ENCODE assay signal across 7 cellular contexts in genomic region chr2:61018319-61018750, GRCh38. TPM values are rescaled to one million over a fixed set of nuclear protein-coding genes. Genes with fewer than 3 reads are reported as not detected.
A peak's percentile ranks its signal among the peaks of the same experiment; 100 is the strongest.
DNase-seq lines count a peak whose midpoint lies in the region; ATAC-seq, FAIRE-seq and TF ChIP-seq lines count a peak whose summit lies in the region.

No MANE protein-coding gene starts in this region.

- H3K4me3 ChIP-seq in HUES48 (ENCODE audit: low read depth, low read length) (peak overlapping the region; percentile 94), GM12878 (peak overlapping the region; percentile 97), mesendoderm (ENCODE audit: low read length) (peak overlapping the region; percentile 97)

- no peak overlapping the region for H4K8ac ChIP-seq in mesendoderm (ENCODE audit: low read depth, low read length)

- SMC1A ChIA-PET in GM12878 (lab: Charles Lee; ENCODE audit: uncharacterized antibody, unreplicated experiment) = interaction anchor here (0.9 kb wide), 1 partner anchor 520 kb away, joined by 3 read pairs; no protein-coding TSS in a partner anchor

- WGBS in GM12878 (ENCODE audit: insufficient coverage, insufficient replicate concordance, low lambda C conversion rate, missing lambda C conversion rate) = 1% methylated on average over 7 of the region's 7 CpGs
- WGBS in mesendoderm (ENCODE audit: extremely low coverage, insufficient coverage, low lambda C conversion rate) = no CpG with 5 or more reads among the region's 7 CpGs

- H2BK120ac ChIP-seq in mesendoderm (ENCODE audit: low read depth, low read length) = no peak overlapping the region

- H3K9me3 ChIP-seq in HUES48 (ENCODE audit: control insufficient read depth, insufficient read depth, low read length) (no peaks in the 10 kb centered on the region), GM12878 (replicated peaks; ENCODE audit: control insufficient read depth, insufficient read depth, low read length) (peaks cover 9% of the 10 kb centered on the region; the same call in 2 of the 3 replicates)

- no peak for TF ChIP-seq EP300 in GM12878 (IDR thresholded peaks at IDR 0.05; ENCODE audit: borderline replicate concordance in 1 of 2, control insufficient read depth in 1 of 2, low read depth in 2 of 2, low read length in 2 of 2)

- in situ Hi-C loops in GM12878 (cut with MboI) = no loop called here

- peaks cover 3% of the 10 kb centered on the region for H3K79me1 ChIP-seq in mesendoderm (ENCODE audit: low read length)

- no peaks in the 10 kb centered on the region for H3K27me3 ChIP-seq in HUES48 (ENCODE audit: control insufficient read depth, insufficient read depth, low read length)
- no peaks in the 10 kb centered on the region for H3K27me3 ChIP-seq in GM12878 (replicated peaks in 1 of 2; ENCODE audit: control insufficient read depth in 2 of 2, insufficient read depth in 2 of 2, low read length in 1 of 2)
- H3K27me3 ChIP-seq in mesendoderm (ENCODE audit: insufficient read depth, low read length, poor library complexity) = no peaks in the 10 kb centered on the region

- POLR2A ChIA-PET in GM10248 (lab: Yijun Ruan, JAX) = no interaction called here
- POLR2A ChIA-PET in GM12878 (lab: Charles Lee) = no interaction called here

- H3K27ac ChIP-seq in HUES48 (ENCODE audit: low read depth, low read length) = peak overlapping the region; percentile 97
- peak overlapping the region; percentile 96; the same call in 1 of the 2 replicates for H3K27ac ChIP-seq in GM12878 (ENCODE audit: control insufficient read depth, insufficient read depth)
- H3K27ac ChIP-seq in mesendoderm (ENCODE audit: low read depth, low read length) = no peak overlapping the region

- H3K9ac ChIP-seq in HUES48 (ENCODE audit: low read depth, low read length) = peak overlapping the region; percentile 95
- peak overlapping the region; percentile 94 for H3K9ac ChIP-seq in GM12878 (ENCODE audit: control insufficient read depth, insufficient read depth, low read length)
- peak overlapping the region; percentile 94 for H3K9ac ChIP-seq in mesendoderm (ENCODE audit: low read length)

- RAD21 ChIA-PET in GM12878 (lab: Charles Lee; ENCODE audit: unreplicated experiment) = interaction anchor here (0.6 to 1.5 kb wide), 3 partner anchors 46 to 262 kb away, joined by 3 to 4 read pairs (median 4); partner anchors contain the start of gene PAPOLG

- no peak overlapping the region for H2BK15ac ChIP-seq in mesendoderm (replicated peaks; ENCODE audit: low read depth)

- CTCF ChIA-PET in GM10248 (lab: Yijun Ruan, JAX) = interaction anchor here (1.8 kb wide), 1 partner anchor 19 kb away, joined by 6 read pairs; no protein-coding TSS in a partner anchor
- CTCF ChIA-PET in GM12878 (lab: Yijun Ruan, JAX) = interaction anchor here (0.6 kb wide), 1 partner anchor 13 kb away, joined by 3 read pairs; no protein-coding TSS in a partner anchor

- H2AFZ ChIP-seq in GM12878 (ENCODE audit: control insufficient read depth, low read depth, low read length) = peak overlapping the region; percentile 97

- TF ChIP-seq RAD21 in GM12878 (IDR thresholded peaks at IDR 0.05; ENCODE audit: insufficient read depth, low read depth, low read length) = no peak

- H3K36me3 ChIP-seq in HUES48 (ENCODE audit: control insufficient read depth, insufficient read depth, low read length) (no peaks in the 10 kb centered on the region; the same call in 1 of the 2 replicates), GM12878 (ENCODE audit: control insufficient read depth in 2 of 2, insufficient read depth in 2 of 2, low read length in 1 of 2) (peaks cover 0 to 5% of the 10 kb centered on the region in 2 experiments; a peak in 2 of 4 replicates), mesendoderm (ENCODE audit: control insufficient read depth, insufficient read depth, low read length) (no peaks in the 10 kb centered on the region)

- no peak overlapping the region for H3K23ac ChIP-seq in mesendoderm (ENCODE audit: low read length)

- intact Hi-C loops in GM12878 (cut with micrococcal nuclease; ENCODE audit: unreplicated experiment) = loop anchor here (5.0 kb wide), 1 partner anchor 49 kb away; the partner anchor contains the start of gene SANBR

- no peak overlapping the region for H2BK5ac ChIP-seq in mesendoderm (ENCODE audit: low read length)

- H4K20me1 ChIP-seq in GM12878 (ENCODE audit: control insufficient read depth, insufficient read depth) = no peaks in the 10 kb centered on the region

- no peak overlapping the region for H2AK5ac ChIP-seq in mesendoderm (ENCODE audit: low read length)

- ATAC-seq in GM12878 (0 out of 3 replicates have a peak, but pooled peaks have one; percentile 5), HG03045 (IDR thresholded peaks at IDR 0.05; ENCODE audit: unreplicated experiment) (no peak), GM18907 (IDR thresholded peaks at IDR 0.05; ENCODE audit: unreplicated experiment) (no peak), GM18505 (IDR thresholded peaks at IDR 0.05; ENCODE audit: unreplicated experiment) (no peak)

- no peak for TF ChIP-seq POLR2A in GM12878 (IDR thresholded peaks at IDR 0.05; ENCODE audit: low read depth, low read length)
- no peak for TF ChIP-seq POLR2A in GM18505 (IDR thresholded peaks at IDR 0.05; ENCODE audit: borderline replicate concordance, extremely low read depth, insufficient read depth, insufficient read length)

- H3K4me1 ChIP-seq in HUES48 (ENCODE audit: control insufficient read depth, insufficient read depth, low read length) (peaks cover 13% of the 10 kb centered on the region), GM12878 (ENCODE audit: control insufficient read depth, insufficient read depth, low read length) (no peaks in the 10 kb centered on the region), mesendoderm (ENCODE audit: control insufficient read depth, low read depth, low read length) (no peaks in the 10 kb centered on the region)

- H3K4ac ChIP-seq in mesendoderm (ENCODE audit: low read depth, low read length) = no peak overlapping the region

- DNase-seq in GM10248 (ENCODE audit: extremely low spot score) (peak; percentile 16), GM12878 (ENCODE audit: low read depth, low spot score) (no peak), mesendoderm (no peak)

- H4K5ac ChIP-seq in mesendoderm (ENCODE audit: low read length) = no peak overlapping the region

- TF ChIP-seq CTCF in GM10248 (IDR thresholded peaks at IDR 0.05; ENCODE audit: control extremely low read depth, extremely low read depth, low read depth, missing control alignments) (no peak), GM12878 (IDR thresholded peaks at IDR 0.05 in 2 of 3, conservative IDR thresholded peaks at IDR 0.05 in 1 of 3; ENCODE audit: control insufficient read depth in 2 of 3, extremely low read depth in 1 of 3, insufficient read depth in 1 of 3, low read depth in 3 of 3, low read length in 3 of 3) (no peak)

- H3K18ac ChIP-seq in mesendoderm (ENCODE audit: low read length) = no peak overlapping the region

- BruUV-seq in GM12878 (replicated peaks; lab: Mats Ljungman, UMichigan) = no TSS peak

- H3K79me2 ChIP-seq in GM12878 (ENCODE audit: control insufficient read depth, insufficient read depth, low read length) (peaks cover 55% of the 10 kb centered on the region), mesendoderm (ENCODE audit: control insufficient read depth, insufficient read depth, low read length) (peaks cover 11% of the 10 kb centered on the region)

- peak; percentile 73 for FAIRE-seq in GM12878 (lab: Jason Lieb, UNC)

- H3K4me2 ChIP-seq in GM12878 (ENCODE audit: control insufficient read depth, insufficient read depth) (peak overlapping the region; percentile 19), mesendoderm (ENCODE audit: low read length) (peak overlapping the region; percentile 51)

- H3K56ac ChIP-seq in mesendoderm (ENCODE audit: low read length) = peak overlapping the region; percentile 98

RNA-seq across cellular contexts. Expression of gene PUS10, which starts 0.3 kb away (rescaled TPM):
- 49.8 and 53.0 TPM in 2 replicates for total RNA-seq in GM12878 (2013; cell fraction: nucleolus; rRNA removed)
- total RNA-seq in GM12878 (2014; rRNA removed) (13.4 and 14.8 TPM in 2 replicates), GM12878 (2014; rRNA removed; fragmentation: Illumina TruSeq; extraction: Trizol) (17.0 TPM in 2 replicates), GM12878 (2021) (11.9 and 12.6 TPM in 2 replicates)
- polyA plus RNA-seq in GM12878 (2011; ENCODE audit: low read depth) = 4.9 TPM
- polyA plus RNA-seq in GM12878 (2011; rRNA removed) (13.9 and 18.0 TPM in 2 replicates), GM12878 (2014; fragmentation: Illumina TruSeq; extraction: Trizol) (13.3 and 19.9 TPM in 2 replicates), GM12878 (2014; fragmentation: Nextera tagmentation; extraction: Ambion mirVana) (1 to 10 TPM; 9.1 to 9.8 TPM), GM12878 (2014; rRNA removed) (8.4 and 12.8 TPM in 2 replicates), GM12878 (2016; fragmentation: Nextera tagmentation; extraction: Ambion mirVana) (10 to 100 TPM; 12.2 to 14.9 TPM)
- polyA plus RNA-seq in GM12878 (2011; cell fraction: cytosol; rRNA removed) = 5.5 and 6.2 TPM in 2 replicates
- polyA plus RNA-seq in GM12878 (2011; cell fraction: nucleus; rRNA removed) = 14.1 and 14.9 TPM in 2 replicates
- 7.6 and 8.2 TPM in 2 replicates for polyA plus RNA-seq in GM12878 (2012)
- polyA minus RNA-seq in GM12878 (2011; rRNA and poly(A)+ RNA removed) = 9.0 and 9.3 TPM in 2 replicates
- polyA minus RNA-seq in GM12878 (2011; cell fraction: cytosol; rRNA and poly(A)+ RNA removed) = 2.5 and 4.8 TPM in 2 replicates
- polyA minus RNA-seq in GM12878 (2011; cell fraction: nucleus; rRNA and poly(A)+ RNA removed) = 9.8 and 14.4 TPM in 2 replicates
- polyA plus RNA-seq in mesendoderm (2013, experiment 1 of 2) = 1.6 TPM
- 1.6 TPM for polyA plus RNA-seq in mesendoderm (2013, experiment 2 of 2)

RNA-seq across cellular contexts. Expression of gene PEX13, which starts 0.8 kb away (rescaled TPM):
- 63.6 and 67.6 TPM in 2 replicates for total RNA-seq in GM12878 (2013; cell fraction: nucleolus; rRNA removed)
- total RNA-seq in GM12878 (2014; rRNA removed) = 20.7 and 26.0 TPM in 2 replicates
- 18.2 and 18.6 TPM in 2 replicates for total RNA-seq in GM12878 (2014; rRNA removed; fragmentation: Illumina TruSeq; extraction: Trizol)
- total RNA-seq in GM12878 (2021) = 17.1 and 18.7 TPM in 2 replicates
- polyA plus RNA-seq in GM12878 (2011; ENCODE audit: low read depth) = 5.3 TPM
- polyA plus RNA-seq in GM12878 (2011; rRNA removed) = 27.6 and 30.9 TPM in 2 replicates
- 16.0 and 16.1 TPM in 2 replicates for polyA plus RNA-seq in GM12878 (2011; cell fraction: cytosol; rRNA removed)
- 9.2 and 11.1 TPM in 2 replicates for polyA plus RNA-seq in GM12878 (2011; cell fraction: nucleus; rRNA removed)
- polyA plus RNA-seq in GM12878 (2012) = 6.2 and 9.0 TPM in 2 replicates
- polyA plus RNA-seq in GM12878 (2014; fragmentation: Illumina TruSeq; extraction: Trizol) = 11.5 and 11.9 TPM in 2 replicates
- polyA plus RNA-seq in GM12878 (2014; fragmentation: Nextera tagmentation; extraction: Ambion mirVana) = 1 to 10 TPM; 2.6 to 4.9 TPM
- 14.9 and 15.2 TPM in 2 replicates for polyA plus RNA-seq in GM12878 (2014; rRNA removed)
- polyA plus RNA-seq in GM12878 (2016; fragmentation: Nextera tagmentation; extraction: Ambion mirVana) = 10 to 100 TPM; 22.0 to 22.6 TPM
- 19.7 and 26.8 TPM in 2 replicates for polyA minus RNA-seq in GM12878 (2011; rRNA and poly(A)+ RNA removed)
- 6.1 and 6.4 TPM in 2 replicates for polyA minus RNA-seq in GM12878 (2011; cell fraction: cytosol; rRNA and poly(A)+ RNA removed)
- polyA minus RNA-seq in GM12878 (2011; cell fraction: nucleus; rRNA and poly(A)+ RNA removed) = 16.9 and 24.7 TPM in 2 replicates
- 9.3 TPM for polyA plus RNA-seq in mesendoderm (2013, experiment 1 of 2)
- polyA plus RNA-seq in mesendoderm (2013, experiment 2 of 2) = 9.5 TPM

RNA-seq across cellular contexts. Expression of gene SANBR, which starts 47.3 kb away (rescaled TPM):
- total RNA-seq in GM12878 (2013; cell fraction: nucleolus; rRNA removed) = 18.3 and 22.6 TPM in 2 replicates
- total RNA-seq in GM12878 (2014; rRNA removed) = 6.0 and 8.5 TPM in 2 replicates
- total RNA-seq in GM12878 (2014; rRNA removed; fragmentation: Illumina TruSeq; extraction: Trizol) = 6.7 and 8.0 TPM in 2 replicates
- 6.4 and 7.4 TPM in 2 replicates for total RNA-seq in GM12878 (2021)
- 1.1 TPM for polyA plus RNA-seq in GM12878 (2011; ENCODE audit: low read depth)
- polyA plus RNA-seq in GM12878 (2011; rRNA removed) = 4.5 and 4.9 TPM in 2 replicates
- polyA plus RNA-seq in GM12878 (2011; cell fraction: cytosol; rRNA removed) = 1.8 and 2.0 TPM in 2 replicates
- 2.3 and 4.2 TPM in 2 replicates for polyA plus RNA-seq in GM12878 (2011; cell fraction: nucleus; rRNA removed)
- polyA plus RNA-seq in GM12878 (2012) = 2.2 and 2.3 TPM in 2 replicates
- polyA plus RNA-seq in GM12878 (2014; fragmentation: Illumina TruSeq; extraction: Trizol) = 6.7 and 7.0 TPM in 2 replicates
- polyA plus RNA-seq in GM12878 (2014; fragmentation: Nextera tagmentation; extraction: Ambion mirVana) = 1 to 10 TPM; 2.2 to 3.1 TPM
- polyA plus RNA-seq in GM12878 (2014; rRNA removed) = 6.4 and 11.0 TPM in 2 replicates
- polyA plus RNA-seq in GM12878 (2016; fragmentation: Nextera tagmentation; extraction: Ambion mirVana) = 1 to 10 TPM; 8.0 to 8.4 TPM
- 0.77 and 2.6 TPM in 2 replicates for polyA minus RNA-seq in GM12878 (2011; rRNA and poly(A)+ RNA removed)
- 1.0 and 2.5 TPM in 2 replicates for polyA minus RNA-seq in GM12878 (2011; cell fraction: cytosol; rRNA and poly(A)+ RNA removed)
- 1.8 and 3.3 TPM in 2 replicates for polyA minus RNA-seq in GM12878 (2011; cell fraction: nucleus; rRNA and poly(A)+ RNA removed)
- 9.1 TPM for polyA plus RNA-seq in mesendoderm (2013, experiment 1 of 2)
- 9.8 TPM for polyA plus RNA-seq in mesendoderm (2013, experiment 2 of 2)
